In genomic region chr2:102037681-102038080, GRCh38 we compare ENCODE assay signal across 19 cellular contexts. TPM values are rescaled to one million over a fixed set of nuclear protein-coding genes. Genes with fewer than 3 reads are reported as not detected.
DNase-seq lines count a peak whose midpoint lies in the region; ATAC-seq, FAIRE-seq and TF ChIP-seq lines count a peak whose summit lies in the region.
"Had no signal": no experiment of that assay in that cellular context is flagged by ENCODE, and none has a peak within 500 bp of the region (broad histone marks: within the 10 kb centered on the region; RNA-seq: fewer than 3 reads in every experiment).

No MANE protein-coding gene starts in this region.

- H3K4me1 ChIP-seq in ACC112 (ENCODE audit: control insufficient read depth, insufficient read depth, low read length, unreplicated experiment): peaks cover 79% of the 10 kb centered on the region
- peaks cover 19% of the 10 kb centered on the region for H3K4me1 ChIP-seq in astrocyte (ENCODE audit: insufficient read depth, low read length)
- H3K4me1 ChIP-seq in heart right ventricle: peaks cover 0 to 78% (median 25%) of the 10 kb centered on the region in 9 donors
- H3K4me1 ChIP-seq in prostate gland (replicated peaks): peaks cover 5% of the 10 kb centered on the region

- peak; percentile 46 to 82 (median 67) for ATAC-seq in heart right ventricle
- ATAC-seq: activated CD8-positive, alpha-beta T cell treated with anti-CD3 and anti-CD28 coated beads, Interleukin-2, amount 10 ng/mL, durations not matched to agents 7 days and 5 days had no signal

- peak overlapping the region; percentile 42 for H3K4me2 ChIP-seq in astrocyte (ENCODE audit: low read length)

- H3K27ac ChIP-seq in ACC112 (ENCODE audit: low read depth, low read length) (peak overlapping the region; percentile 97), astrocyte (ENCODE audit: low read depth, low read length) (peak overlapping the region; percentile 28), heart right ventricle (peak overlapping the region; percentile 1 to 90 (median 66)), prostate gland (peak overlapping the region; percentile 26 to 59)

- H3K9me3 ChIP-seq in astrocyte (ENCODE audit: insufficient read depth, low read depth, low read length) (no peaks in the 10 kb centered on the region), heart right ventricle (no peaks in the 10 kb centered on the region), prostate gland (no peaks in the 10 kb centered on the region)

- peaks cover 18% of the 10 kb centered on the region for H3K9me3 Mint-ChIP-seq in astrocyte (ENCODE audit: unreplicated experiment)
- H3K9me3 Mint-ChIP-seq in T-helper 2 cell treated with Interferon-gamma antibody and Interleukin-4, amounts not matched to agents 5 μg/mL and 100 μg/mL, for 36 hours: peaks cover 5% of the 10 kb centered on the region

- DNase-seq in astrocyte (ENCODE audit: low read depth) (peak; percentile 52), heart right ventricle (no peak), prostate gland (ENCODE audit: low spot score) (no peak), UCSD-AML1 (lab: John Stamatoyannopoulos, UW; ENCODE audit: unreplicated experiment) (no peak), AML-193 (lab: John Stamatoyannopoulos, UW) (no peak), NCI-H526 (lab: John Stamatoyannopoulos, UW) (no peak)
- DNase-seq in T-helper 2 cell treated with Interferon-gamma antibody and Interleukin-4, amounts not matched to agents 5 μg/mL and 100 μg/mL, for 36 hours (ENCODE audit: low spot score): no peak
- DNase-seq: activated CD8-positive, alpha-beta T cell treated with anti-CD3 and anti-CD28 coated beads, Interleukin-2, amount 10 ng/mL, durations not matched to agents 7 days and 5 days; activated naive CD4-positive, alpha-beta T cell treated with anti-CD3 and anti-CD28 coated beads, Interleukin-2, amount 10 ng/mL, durations not matched to agents 7 days and 5 days; DMS153; H9; NCI-H1417; NCI-H510A treated with DMSO at 0.1 percent for 48 hours; T1000 had no signal

- H3K27me3 Mint-ChIP-seq in astrocyte (ENCODE audit: low read depth, unreplicated experiment): peaks cover 2% of the 10 kb centered on the region
- peaks cover 14% of the 10 kb centered on the region for H3K27me3 Mint-ChIP-seq in T-helper 2 cell treated with Interferon-gamma antibody and Interleukin-4, amounts not matched to agents 5 μg/mL and 100 μg/mL, for 36 hours (ENCODE audit: low read depth)

- peak overlapping the region; percentile 32 for H3K4me3 ChIP-seq in ACC112 (ENCODE audit: low read depth, low read length)
- no peak overlapping the region for H3K4me3 ChIP-seq in astrocyte (ENCODE audit: insufficient read depth, low read depth, low read length)
- peak overlapping the region in 1 of 10 donors; percentile 7 for H3K4me3 ChIP-seq in heart right ventricle
- H3K4me3 ChIP-seq in prostate gland: no peak overlapping the region

- no peak overlapping the region for H3K4me3 Mint-ChIP-seq in astrocyte (ENCODE audit: unreplicated experiment)
- no peak overlapping the region for H3K4me3 Mint-ChIP-seq in T-helper 2 cell treated with Interferon-gamma antibody and Interleukin-4, amounts not matched to agents 5 μg/mL and 100 μg/mL, for 36 hours
- H3K4me3 Mint-ChIP-seq: activated CD8-positive, alpha-beta T cell treated with anti-CD3 and anti-CD28 coated beads, Interleukin-2, amount 10 ng/mL, durations not matched to agents 7 days and 5 days; activated naive CD4-positive, alpha-beta T cell treated with anti-CD3 and anti-CD28 coated beads, Interleukin-2, amount 10 ng/mL, durations not matched to agents 7 days and 5 days; H9; mesothelial cell of epicardium had no signal

- H3K79me2 ChIP-seq in ACC112 (ENCODE audit: control insufficient read depth, insufficient read depth, low read length, unreplicated experiment) (no peaks in the 10 kb centered on the region), astrocyte (ENCODE audit: insufficient read depth, low read length) (no peaks in the 10 kb centered on the region)

- WGBS in heart right ventricle, 2 donors: 34 to 46% methylated on average over 8 of the region's 8 CpGs
- WGBS in prostate gland: 41% methylated on average over 8 of the region's 8 CpGs

- H3K36me3 ChIP-seq in ACC112 (ENCODE audit: insufficient read depth, low read length) (no peaks in the 10 kb centered on the region), astrocyte (ENCODE audit: insufficient read depth, low read length) (no peaks in the 10 kb centered on the region), heart right ventricle (no peaks in the 10 kb centered on the region), prostate gland (no peaks in the 10 kb centered on the region)

- no peak overlapping the region for H3K27ac Mint-ChIP-seq in astrocyte (ENCODE audit: unreplicated experiment)
- no peak overlapping the region for H3K27ac Mint-ChIP-seq in T-helper 2 cell treated with Interferon-gamma antibody and Interleukin-4, amounts not matched to agents 5 μg/mL and 100 μg/mL, for 36 hours
- H3K27ac Mint-ChIP-seq: activated CD8-positive, alpha-beta T cell treated with anti-CD3 and anti-CD28 coated beads, Interleukin-2, amount 10 ng/mL, durations not matched to agents 7 days and 5 days; activated naive CD4-positive, alpha-beta T cell treated with anti-CD3 and anti-CD28 coated beads, Interleukin-2, amount 10 ng/mL, durations not matched to agents 7 days and 5 days; H9; mesothelial cell of epicardium had no signal

- H4K20me1 ChIP-seq in astrocyte (ENCODE audit: insufficient read depth, low read length): no peaks in the 10 kb centered on the region

- H3K9ac ChIP-seq in astrocyte (ENCODE audit: low read length): peak overlapping the region; percentile 29

- TF ChIP-seq POLR2A in prostate gland (IDR thresholded peaks at IDR 0.05): no peak

- H2AFZ ChIP-seq in ACC112 (ENCODE audit: low read length, unreplicated experiment) (peak overlapping the region; percentile 37), astrocyte (ENCODE audit: low read depth, low read length) (no peak overlapping the region)

- intact Hi-C loops in heart right ventricle (cut with DNase I) (no loop called here), prostate gland (cut with DNase I) (no loop called here)

- H3K4me1 Mint-ChIP-seq in astrocyte (ENCODE audit: low read depth, unreplicated experiment): peaks cover 53% of the 10 kb centered on the region
- peaks cover 28% of the 10 kb centered on the region for H3K4me1 Mint-ChIP-seq in T-helper 2 cell treated with Interferon-gamma antibody and Interleukin-4, amounts not matched to agents 5 μg/mL and 100 μg/mL, for 36 hours (ENCODE audit: low read depth)

- TF ChIP-seq CTCF in astrocyte (IDR thresholded peaks at IDR 0.05; ENCODE audit: insufficient read depth, low read depth, low read length) (no peak), heart right ventricle (IDR thresholded peaks at IDR 0.05) (no peak), prostate gland (IDR thresholded peaks at IDR 0.05) (no peak)

- no peaks in the 10 kb centered on the region for H3K27me3 ChIP-seq in ACC112 (ENCODE audit: insufficient read depth, low read length)
- H3K27me3 ChIP-seq in astrocyte (ENCODE audit: insufficient read depth, low read length): no peaks in the 10 kb centered on the region
- H3K27me3 ChIP-seq in heart right ventricle: peaks cover 0 to 9% (median 0%) of the 10 kb centered on the region in 7 donors
- H3K27me3 ChIP-seq in prostate gland (replicated peaks; ENCODE audit: insufficient read depth): no peaks in the 10 kb centered on the region

- no peak for FAIRE-seq in astrocyte (lab: Jason Lieb, UNC)
- FAIRE-seq: GM12891 had no signal

- peaks cover 6% of the 10 kb centered on the region for H3K36me3 Mint-ChIP-seq in astrocyte (ENCODE audit: low read depth, unreplicated experiment)
- H3K36me3 Mint-ChIP-seq in T-helper 2 cell treated with Interferon-gamma antibody and Interleukin-4, amounts not matched to agents 5 μg/mL and 100 μg/mL, for 36 hours (ENCODE audit: low read depth): peaks cover 1% of the 10 kb centered on the region
- H3K36me3 Mint-ChIP-seq: mesothelial cell of epicardium had no signal

RNA-seq across cellular contexts. Expression of gene IL1R2, which starts 45.9 kb away (rescaled TPM):
- total RNA-seq in astrocyte: 0.34 TPM in 1 of 2 replicates, not detected in the other
- total RNA-seq in heart right ventricle: 1 to 10 TPM in 4 of 10 donors, under 1 TPM in 4, not detected in 2; 0.34 to 3.0 (median 0.80) TPM
- 1 to 10 TPM; 1.9 to 9.4 TPM for polyA plus RNA-seq in heart right ventricle
- 10 to 100 TPM in 1 of 2 donors, 1 to 10 TPM in 1; 6.9 to 11.4 TPM for total RNA-seq in prostate gland
- total RNA-seq: A673; activated CD8-positive, alpha-beta T cell treated with anti-CD3 and anti-CD28 coated beads, Interleukin-2, amount 10 ng/mL, durations not matched to agents 7 days and 5 days; H9; mesothelial cell of epicardium; temporal lobe had no signal

Comparison
In these comparisons a context has a peak if more than half of its experiments do, and no peak if none do; other contexts are left out.
1. H3K27ac ChIP-seq: peak in every context shown above with its lines; median percentile 97 in ACC112; 66 in heart right ventricle; 42 in prostate gland; 28 in astrocyte.